25 cellular contexts compared by ENCODE assay signal in the genomic region with DNA sequence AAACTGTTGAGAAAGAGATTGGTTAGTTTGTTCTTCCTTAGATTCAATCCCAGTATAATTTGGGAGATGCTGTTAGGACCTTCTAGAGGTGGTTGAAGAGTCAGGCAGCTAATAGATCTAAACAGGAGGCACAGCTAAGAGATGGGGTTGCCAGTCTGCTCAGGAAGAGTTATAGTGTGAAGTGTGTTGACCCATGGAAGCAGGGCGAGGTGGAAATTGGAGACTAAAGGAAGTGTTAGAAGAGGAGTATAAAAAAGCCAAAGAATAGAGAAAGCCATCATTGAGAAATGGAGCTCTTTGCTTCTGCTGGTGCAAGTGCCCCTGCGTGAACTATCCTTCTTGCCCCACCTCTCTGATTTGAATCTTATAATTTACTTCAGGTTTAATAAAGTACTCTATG. TPM values are rescaled to one million over a fixed set of nuclear protein-coding genes. Genes with fewer than 3 reads are reported as not detected.
DNase-seq lines count a peak whose midpoint lies in the region; ATAC-seq and TF ChIP-seq lines count a peak whose summit lies in the region.
"Had no signal": no experiment of that assay in that cellular context is flagged by ENCODE, and none has a peak within 500 bp of the region (broad histone marks: within the 10 kb centered on the region; RNA-seq: fewer than 3 reads in every experiment).

No MANE protein-coding gene starts in this region.

- peaks cover 61% of the 10 kb centered on the region for H3K4me1 Mint-ChIP-seq in dendritic cell treated with granulocyte-macrophage colony-stimulating factor and Interleukin-4, amounts not matched to agents 40 ng/mL and 50 ng/mL, for 4 days (ENCODE audit: low read depth)
- peaks cover 87% of the 10 kb centered on the region for H3K4me1 Mint-ChIP-seq in nephron progenitor cell
- no peaks in the 10 kb centered on the region for H3K4me1 Mint-ChIP-seq in activated T-cell treated with anti-CD3 and anti-CD28 coated beads, Interleukin-2, amount 50 U/mL, for 72 hours (ENCODE audit: low read depth)

- H3K36me3 Mint-ChIP-seq in dendritic cell treated with granulocyte-macrophage colony-stimulating factor and Interleukin-4, amounts not matched to agents 40 ng/mL and 50 ng/mL, for 4 days (ENCODE audit: low read depth) = no peaks in the 10 kb centered on the region
- peaks cover 1% of the 10 kb centered on the region for H3K36me3 Mint-ChIP-seq in nephron progenitor cell (ENCODE audit: low read depth)
- peaks cover 0 to 4% of the 10 kb centered on the region in 2 donors for H3K36me3 Mint-ChIP-seq in activated T-cell treated with anti-CD3 and anti-CD28 coated beads, Interleukin-2, amount 50 U/mL, for 72 hours (ENCODE audit: insufficient read depth in 2 of 2)
- H3K36me3 Mint-ChIP-seq: CD14-positive monocyte; CD4-positive, alpha-beta memory T cell; CD4-positive, CD25-positive, alpha-beta regulatory T cell had no signal

- peaks cover 0 to 9% of the 10 kb centered on the region in 2 donors for H3K27me3 ChIP-seq in uterus

- intact Hi-C loops in dendritic cell treated with granulocyte-macrophage colony-stimulating factor and Interleukin-4, amounts not matched to agents 40 ng/mL and 50 ng/mL, for 4 days (cut with micrococcal nuclease) = no loop called here
- intact Hi-C loops in uterus (cut with DNase I; ENCODE audit: low total_unique reads) = no loop called here

- H3K27ac Mint-ChIP-seq in dendritic cell treated with granulocyte-macrophage colony-stimulating factor and Interleukin-4, amounts not matched to agents 40 ng/mL and 50 ng/mL, for 4 days = peak overlapping the region; percentile 29
- peak overlapping the region; percentile 1 for H3K27ac Mint-ChIP-seq in nephron progenitor cell
- H3K27ac Mint-ChIP-seq in activated T-cell treated with anti-CD3 and anti-CD28 coated beads, Interleukin-2, amount 50 U/mL, for 72 hours = no peak overlapping the region
- H3K27ac Mint-ChIP-seq: CD8-positive, alpha-beta memory T cell had no signal

- no peak overlapping the region for H3K4me3 ChIP-seq in uterus
- H3K4me3 ChIP-seq: BLaER1, GM12878 had no signal

- no peak for ATAC-seq in activated T-cell treated with anti-CD3 and anti-CD28 coated beads, Interleukin-2, amount 50 U/mL, for 72 hours (replicated peaks in 1 of 2)
- ATAC-seq: GM12878 had no signal

- no peak for TF ChIP-seq POLR2A in uterus (IDR thresholded peaks at IDR 0.05)

- no peak for TF ChIP-seq CTCF in nephron progenitor cell (IDR thresholded peaks at IDR 0.05)
- no peak for TF ChIP-seq CTCF in uterus (IDR thresholded peaks at IDR 0.05)

- no peak overlapping the region for H3K27ac ChIP-seq in uterus
- H3K27ac ChIP-seq: BLaER1 had no signal

- H3K4me3 Mint-ChIP-seq in dendritic cell treated with granulocyte-macrophage colony-stimulating factor and Interleukin-4, amounts not matched to agents 40 ng/mL and 50 ng/mL, for 4 days = no peak overlapping the region
- H3K4me3 Mint-ChIP-seq in nephron progenitor cell = no peak overlapping the region
- H3K4me3 Mint-ChIP-seq in activated T-cell treated with anti-CD3 and anti-CD28 coated beads, Interleukin-2, amount 50 U/mL, for 72 hours = no peak overlapping the region
- H3K4me3 Mint-ChIP-seq: CD14-positive monocyte; CD4-positive, alpha-beta memory T cell; CD4-positive, CD25-positive, alpha-beta regulatory T cell; CD8-positive, alpha-beta memory T cell had no signal

- no peaks in the 10 kb centered on the region for H3K9me3 ChIP-seq in uterus
- H3K9me3 ChIP-seq: BE2C, BLaER1 had no signal

- H3K36me3 ChIP-seq in uterus = no peaks in the 10 kb centered on the region
- H3K36me3 ChIP-seq: BE2C, BLaER1 had no signal

- H3K4me1 ChIP-seq in uterus = peaks cover 0 to 7% of the 10 kb centered on the region in 2 donors
- H3K4me1 ChIP-seq: BE2C had no signal

- no peaks in the 10 kb centered on the region for H3K9me3 Mint-ChIP-seq in dendritic cell treated with granulocyte-macrophage colony-stimulating factor and Interleukin-4, amounts not matched to agents 40 ng/mL and 50 ng/mL, for 4 days
- H3K9me3 Mint-ChIP-seq in nephron progenitor cell = peaks cover 8% of the 10 kb centered on the region
- peaks cover 0 to 1% of the 10 kb centered on the region in 2 donors for H3K9me3 Mint-ChIP-seq in activated T-cell treated with anti-CD3 and anti-CD28 coated beads, Interleukin-2, amount 50 U/mL, for 72 hours

- H3K27me3 Mint-ChIP-seq in dendritic cell treated with granulocyte-macrophage colony-stimulating factor and Interleukin-4, amounts not matched to agents 40 ng/mL and 50 ng/mL, for 4 days = peaks cover 23% of the 10 kb centered on the region
- peaks cover 34% of the 10 kb centered on the region for H3K27me3 Mint-ChIP-seq in nephron progenitor cell (ENCODE audit: low read depth, poor library complexity)
- H3K27me3 Mint-ChIP-seq in activated T-cell treated with anti-CD3 and anti-CD28 coated beads, Interleukin-2, amount 50 U/mL, for 72 hours (ENCODE audit: low read depth) = peaks cover 53% of the 10 kb centered on the region

- DNase-seq in nephron progenitor cell (peak; percentile 20), uterus (no peak), NCI-H1436 treated with DMSO at 0.1 percent for 48 hours (lab: John Stamatoyannopoulos, UW) (no peak)
- DNase-seq in activated T-cell treated with anti-CD3 and anti-CD28 coated beads, Interleukin-2, amount 50 U/mL, for 72 hours = no peak
- DNase-seq: 8988T; ACHN; BE2C; C1 segment of cervical spinal cord; CD4-positive, alpha-beta memory T cell; CD4-positive, CD25-positive, alpha-beta regulatory T cell; CD8-positive, alpha-beta memory T cell; COR-L47; DMS 273 treated with DMSO at 0.1 percent for 48 hours; DMS153; DMS53; DMS79; DND-41; EL; GDM1 had no signal

RNA-seq across cellular contexts. Expression of gene OXGR1, which starts 3.8 kb away (rescaled TPM):
- total RNA-seq in uterus = under 1 TPM in 2 of 4 donors, not detected in 2; 0.62 to 0.91 TPM
- not detected for total RNA-seq in activated T-cell treated with anti-CD3 and anti-CD28 coated beads, Interleukin-2, amount 50 U/mL, for 72 hours
- total RNA-seq: A673; CD4-positive, alpha-beta memory T cell; CD4-positive, CD25-positive, alpha-beta regulatory T cell; CD8-positive, alpha-beta memory T cell; G401; GM12878 had no signal
